ENCODE assay signal across 19 cellular contexts in genomic region chr5:979100-979817, GRCh38. TPM values are rescaled to one million over a fixed set of nuclear protein-coding genes. Genes with fewer than 3 reads are reported as not detected.
DNase-seq lines count a peak whose midpoint lies in the region; ATAC-seq and TF ChIP-seq lines count a peak whose summit lies in the region.
"Had no signal": no experiment of that assay in that cellular context is flagged by ENCODE, and none has a peak within 500 bp of the region (broad histone marks: within the 10 kb centered on the region; RNA-seq: fewer than 3 reads in every experiment).

No MANE protein-coding gene starts in this region.

- H2BK120ac ChIP-seq in mesenchymal stem cell (ENCODE audit: low read depth, low read length), result no peak overlapping the region

- no peaks in the 10 kb centered on the region for H4K20me1 ChIP-seq in DND-41 (ENCODE audit: insufficient read depth, low read length)

- H2BK12ac ChIP-seq in mesenchymal stem cell (ENCODE audit: low read length in 2 of 2), result peak overlapping the region in 1 of 2 experiments; percentile 3

- ATAC-seq in DND-41 (ENCODE audit: insufficient read depth, low read depth) (peak; percentile 38; the same call in 1 of the 3 replicates), RWPE2 (ENCODE audit: low read depth) (no peak)
- ATAC-seq in stimulated activated effector memory CD8-positive, alpha-beta T cell treated with anti-CD3 and anti-CD28 coated beads, Interleukin-12 subunit alpha, Interleukin-12 subunit beta, amount 100 ng/mL, for 72 hours, result peak; percentile 11

- no peaks in the 10 kb centered on the region for H3K79me1 ChIP-seq in mesenchymal stem cell (replicated peaks; ENCODE audit: low read length, poor library complexity, severe bottlenecking)

- no peak for DNase-seq in DND-41
- DNase-seq in RWPE2 (ENCODE audit: low spot score), result peak; percentile 63
- DNase-seq in mesenchymal stem cell, result no peak
- no peak for DNase-seq in stimulated activated effector memory CD8-positive, alpha-beta T cell treated with anti-CD3 and anti-CD28 coated beads, Interleukin-12 subunit alpha, Interleukin-12 subunit beta, amount 100 ng/mL, for 72 hours (ENCODE audit: low spot score in 2 of 2)
- DNase-seq in activated CD4-positive, CD25-positive, alpha-beta regulatory T cell (lab: John Stamatoyannopoulos, UW), result no peak
- DNase-seq in activated effector memory CD4-positive, alpha-beta T cell treated with Interleukin-2 at 50 U/mL for 16 hours, result no peak
- DNase-seq in NOMO-1 treated with dmso at 0.1 percent for 144 hours (lab: John Stamatoyannopoulos, UW; ENCODE audit: unreplicated experiment), result no peak
- DNase-seq: activated CD4-positive, alpha-beta T cell treated with anti-CD3 and anti-CD28 coated beads, Interleukin-2, amount 50 U/mL, for 4 hours; activated gamma-delta T cell treated with Interleukin-2 at 50 U/mL for 16 hours; NCI-H510A treated with DMSO at 0.1 percent for 48 hours; NK-92 treated with Interleukin-12 subunit alpha and Interleukin-12 subunit beta, amount 100 ng/mL, for 24 hours; Peyer's patch; small intestine; stimulated activated naive CD4-positive, alpha-beta T cell treated with Interleukin-2 at 50 U/mL for 16 hours; WERI-Rb-1 had no signal

- H4K91ac ChIP-seq in mesenchymal stem cell (ENCODE audit: low read length), result peak overlapping the region; percentile 78

- no peak overlapping the region for H3K23ac ChIP-seq in mesenchymal stem cell (ENCODE audit: low read length in 2 of 2)

- no peak overlapping the region for H3K4ac ChIP-seq in mesenchymal stem cell (ENCODE audit: low read depth in 1 of 2, low read length in 2 of 2)

- H3K4me2 ChIP-seq in DND-41 (ENCODE audit: insufficient read depth, low read length) (no peak overlapping the region), mesenchymal stem cell (ENCODE audit: low read length, poor library complexity, severe bottlenecking) (no peak overlapping the region)

- no peaks in the 10 kb centered on the region for H3K9me3 Mint-ChIP-seq in stimulated activated effector memory CD8-positive, alpha-beta T cell treated with anti-CD3 and anti-CD28 coated beads, Interleukin-12 subunit alpha, Interleukin-12 subunit beta, amount 100 ng/mL, for 72 hours

- no peak overlapping the region for H3K4me3 ChIP-seq in DND-41 (ENCODE audit: low read depth in 1 of 2, low read length in 2 of 2)
- no peak overlapping the region for H3K4me3 ChIP-seq in RWPE2 (ENCODE audit: severe bottlenecking)
- no peak overlapping the region for H3K4me3 ChIP-seq in mesenchymal stem cell (ENCODE audit: insufficient read depth in 1 of 2, low read depth in 1 of 2, low read length in 2 of 2)
- H3K4me3 ChIP-seq: adrenal gland, cardiac muscle cell, Peyer's patch, prostate gland had no signal

- H3K79me2 ChIP-seq in DND-41 (ENCODE audit: insufficient read depth, low read length), result no peaks in the 10 kb centered on the region

- 95% methylated on average over 24 of the region's 24 CpGs for WGBS in mesenchymal stem cell

- H2BK5ac ChIP-seq in mesenchymal stem cell (ENCODE audit: low read depth, low read length, poor library complexity, severe bottlenecking), result no peak overlapping the region

- no peak overlapping the region for H3K27ac Mint-ChIP-seq in stimulated activated effector memory CD8-positive, alpha-beta T cell treated with anti-CD3 and anti-CD28 coated beads, Interleukin-12 subunit alpha, Interleukin-12 subunit beta, amount 100 ng/mL, for 72 hours
- H3K27ac Mint-ChIP-seq: B cell had no signal

- H2AK5ac ChIP-seq in mesenchymal stem cell (ENCODE audit: low read length, severe bottlenecking), result no peak overlapping the region

- peaks cover 19% of the 10 kb centered on the region for H3K4me1 ChIP-seq in DND-41 (ENCODE audit: insufficient read depth, low read length)
- no peaks in the 10 kb centered on the region for H3K4me1 ChIP-seq in RWPE2 (ENCODE audit: insufficient read depth, poor library complexity, severe bottlenecking)
- peaks cover 4% of the 10 kb centered on the region for H3K4me1 ChIP-seq in mesenchymal stem cell (ENCODE audit: control insufficient read depth, insufficient read depth, low read depth, low read length)
- H3K4me1 ChIP-seq: adrenal gland, Peyer's patch, prostate gland had no signal

- H4K8ac ChIP-seq in mesenchymal stem cell (ENCODE audit: low read length), result no peak overlapping the region

- H3K9me3 ChIP-seq in DND-41 (ENCODE audit: insufficient read depth, low read length, severe bottlenecking) (no peaks in the 10 kb centered on the region), RWPE2 (ENCODE audit: severe bottlenecking) (no peaks in the 10 kb centered on the region), mesenchymal stem cell (ENCODE audit: control insufficient read depth, low read length) (no peaks in the 10 kb centered on the region)
- H3K9me3 ChIP-seq: adrenal gland, Peyer's patch, prostate gland had no signal

- H3K27ac ChIP-seq in DND-41 (ENCODE audit: low read length) (no peak overlapping the region), RWPE2 (ENCODE audit: poor library complexity, severe bottlenecking) (no peak overlapping the region), mesenchymal stem cell (ENCODE audit: low read length, poor library complexity, severe bottlenecking) (no peak overlapping the region)
- H3K27ac ChIP-seq: cardiac muscle cell, prostate gland, WERI-Rb-1 had no signal

- H3K36me3 Mint-ChIP-seq in stimulated activated effector memory CD8-positive, alpha-beta T cell treated with anti-CD3 and anti-CD28 coated beads, Interleukin-12 subunit alpha, Interleukin-12 subunit beta, amount 100 ng/mL, for 72 hours, result no peaks in the 10 kb centered on the region

- H3K36me3 ChIP-seq in DND-41 (ENCODE audit: insufficient read depth, low read length), result no peaks in the 10 kb centered on the region
- no peaks in the 10 kb centered on the region for H3K36me3 ChIP-seq in RWPE2 (ENCODE audit: low read depth)
- H3K36me3 ChIP-seq in mesenchymal stem cell (ENCODE audit: control insufficient read depth in 1 of 2, insufficient read depth in 2 of 2, low read depth in 1 of 2, low read length in 2 of 2), result no peaks in the 10 kb centered on the region
- H3K36me3 ChIP-seq: adrenal gland, cardiac muscle cell, Peyer's patch, prostate gland, WERI-Rb-1 had no signal

- H3K4me3 Mint-ChIP-seq in stimulated activated effector memory CD8-positive, alpha-beta T cell treated with anti-CD3 and anti-CD28 coated beads, Interleukin-12 subunit alpha, Interleukin-12 subunit beta, amount 100 ng/mL, for 72 hours, result no peak overlapping the region
- H3K4me3 Mint-ChIP-seq: B cell had no signal

- no peak for TF ChIP-seq CTCF in DND-41 (IDR thresholded peaks at IDR 0.05; ENCODE audit: borderline replicate concordance, extremely low read depth, low read length, poor library complexity, severe bottlenecking)
- TF ChIP-seq CTCF in RWPE2 (IDR thresholded peaks at IDR 0.05; ENCODE audit: poor library complexity, severe bottlenecking), result no peak

- H2BK15ac ChIP-seq in mesenchymal stem cell (ENCODE audit: low read depth, poor library complexity, severe bottlenecking), result no peak overlapping the region

- H2AFZ ChIP-seq in DND-41 (ENCODE audit: low read depth, low read length) (no peak overlapping the region), mesenchymal stem cell (ENCODE audit: low read depth, low read length) (no peak overlapping the region)

- no peak overlapping the region for H3K9ac ChIP-seq in DND-41 (ENCODE audit: low read depth, low read length)
- no peak overlapping the region for H3K9ac ChIP-seq in mesenchymal stem cell (ENCODE audit: low read length)

- H3K14ac ChIP-seq in mesenchymal stem cell (ENCODE audit: low read length in 2 of 2), result no peak overlapping the region

- H3K18ac ChIP-seq in mesenchymal stem cell (ENCODE audit: low read depth in 1 of 2, low read length in 2 of 2), result no peak overlapping the region

- H3K27me3 ChIP-seq in DND-41 (ENCODE audit: insufficient read depth, low read length, poor library complexity), result no peaks in the 10 kb centered on the region
- H3K27me3 ChIP-seq in RWPE2 (ENCODE audit: insufficient read depth, poor library complexity, severe bottlenecking), result peaks cover 7% of the 10 kb centered on the region
- peaks cover 25 to 66% of the 10 kb centered on the region in 2 experiments for H3K27me3 ChIP-seq in mesenchymal stem cell (ENCODE audit: control insufficient read depth in 1 of 2, insufficient read depth in 1 of 2, low read length in 2 of 2)
- H3K27me3 ChIP-seq: adrenal gland, cardiac muscle cell, Peyer's patch had no signal

- H3K4me1 Mint-ChIP-seq in stimulated activated effector memory CD8-positive, alpha-beta T cell treated with anti-CD3 and anti-CD28 coated beads, Interleukin-12 subunit alpha, Interleukin-12 subunit beta, amount 100 ng/mL, for 72 hours, result peaks cover 6% of the 10 kb centered on the region
- H3K4me1 Mint-ChIP-seq: B cell had no signal

RNA-seq across cellular contexts. Expression of gene NKD2, which starts 29.3 kb away (rescaled TPM):
- 6.5 TPM for polyA plus RNA-seq in mesenchymal stem cell (2013, experiment 1 of 2)
- polyA plus RNA-seq in mesenchymal stem cell (2013, experiment 2 of 2), result 6.2 TPM
